ENCODE assay signal across 24 cellular contexts in the genomic region with DNA sequence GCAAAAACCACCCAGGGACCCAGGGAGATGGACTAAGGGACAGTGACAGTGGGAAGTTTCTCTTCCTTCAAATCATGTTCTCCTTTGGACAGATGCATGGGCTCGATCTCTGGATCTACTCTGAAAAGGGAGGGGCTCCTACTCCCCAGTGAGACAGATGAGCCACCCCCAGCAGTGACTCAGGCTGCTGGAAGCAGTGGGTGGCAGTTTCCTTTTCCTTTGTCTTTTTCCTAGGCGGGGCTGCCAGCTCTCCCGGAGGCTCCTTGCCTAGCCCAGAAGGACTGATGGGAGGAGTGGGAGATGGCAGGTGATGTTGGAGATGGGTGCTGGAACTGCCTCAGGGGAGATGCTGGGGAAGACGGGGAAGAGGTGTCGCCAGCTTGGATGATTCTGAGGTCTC. TPM values are rescaled to one million over a fixed set of nuclear protein-coding genes. Genes with fewer than 3 reads are reported as not detected.
"Had no signal": no experiment of that assay in that cellular context is flagged by ENCODE, and none has a peak within 500 bp of the region (broad histone marks: within the 10 kb centered on the region; RNA-seq: fewer than 3 reads in every experiment).

No MANE protein-coding gene starts in this region.

- H3K9me3 ChIP-seq: SJSA1 had no signal

- H3K4me1 ChIP-seq: SJSA1 had no signal

- DNase-seq: IMR-90, Karpas-422, KG1, MV-4-11, NCI-H1048, NCI-H1105, NCI-H1417, NCI-H146, NCI-H1694 treated with DMSO at 0.1 percent for 48 hours, NCI-H1930, NCI-H2081, NCI-H2107, NCI-H2227 treated with DMSO at 0.1 percent for 48 hours, NCI-H524, NCI-H526 treated with DMSO at 0.1 percent for 48 hours, NCI-H774, Right ventricle myocardium superior, RPMI8226, SIG-M5 had no signal

- H3K36me3 ChIP-seq: SJSA1 had no signal

- H3K27ac ChIP-seq: SJSA1, SK-N-MC had no signal

- ATAC-seq: HepG2 had no signal

- H3K4me3 ChIP-seq: SJSA1, SK-N-MC had no signal

RNA-seq across cellular contexts. Expression of gene IGSF21, which starts 41.0 kb away (rescaled TPM):
- total RNA-seq: HepG2, HT1080, IMR-90, NCI-H460, SJSA1 had no signal
- polyA plus RNA-seq: HepG2, IMR-90 had no signal
